In the genomic region with DNA sequence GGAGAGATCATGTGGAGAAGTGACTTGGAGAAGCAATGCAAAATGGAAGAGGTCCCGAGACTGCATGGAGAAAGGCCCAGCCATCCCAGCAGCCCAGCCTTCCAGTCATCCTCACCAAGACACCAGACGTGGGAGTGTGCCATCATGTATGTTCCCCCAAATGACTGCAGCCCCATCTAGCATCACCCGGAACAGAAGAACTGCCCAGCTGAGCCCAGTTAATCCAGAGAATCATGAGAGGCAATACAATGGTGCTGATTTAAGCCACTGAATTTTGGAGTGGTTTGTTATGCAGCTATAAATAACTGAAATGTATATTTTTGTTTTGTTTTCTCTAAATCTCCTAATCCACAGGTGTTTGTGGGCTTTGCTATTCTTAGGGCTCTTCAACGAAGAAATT, we compare ENCODE assay signal across 23 cellular contexts.
"Had no signal": no experiment of that assay in that cellular context is flagged by ENCODE, and none has a peak within 500 bp of the region (broad histone marks: within the 10 kb centered on the region; RNA-seq: fewer than 3 reads in every experiment).

No MANE protein-coding gene starts in this region.

- H3K36me3 ChIP-seq: gastrocnemius medialis, heart left ventricle, suprapubic skin, transverse colon, vagina had no signal

- H3K27ac ChIP-seq: dorsolateral prefrontal cortex, gastrocnemius medialis, heart left ventricle, hepatocyte, parathyroid adenoma, suprapubic skin, transverse colon, vagina had no signal

- H3K4me3 ChIP-seq: dorsolateral prefrontal cortex, gastrocnemius medialis, heart left ventricle, hepatocyte, mucosa of descending colon, smooth muscle cell, suprapubic skin, transverse colon, vagina had no signal

- H3K4me1 ChIP-seq: gastrocnemius medialis, parathyroid adenoma, transverse colon, vagina had no signal

- H3K4me2 ChIP-seq: hepatocyte, smooth muscle cell had no signal

- H2AFZ ChIP-seq: hepatocyte, parathyroid adenoma had no signal

- H3K9ac ChIP-seq: parathyroid adenoma had no signal

- H3K79me2 ChIP-seq: hepatocyte, parathyroid adenoma had no signal

- H3K9me3 ChIP-seq: gastrocnemius medialis, mucosa of descending colon, suprapubic skin, transverse colon, vagina had no signal

- DNase-seq: dorsolateral prefrontal cortex; effector CD4-positive, alpha-beta T cell; gastrocnemius medialis; heart left ventricle; kidney; mesenchymal stem cell; mucosa of descending colon; naive B cell; stimulated activated CD4-positive, alpha-beta T cell treated with anti-CD3 and anti-CD28 coated beads, Interleukin-12 subunit alpha, Interleukin-12 subunit beta, amount 100 ng/mL, for 4 hours; stimulated activated CD4-positive, alpha-beta T cell treated with anti-CD3 and anti-CD28 coated beads, Interleukin-1b, Interleukin-23, amount 100 ng/mL, for 48 hours; stimulated activated CD4-positive, alpha-beta T cell treated with anti-CD3 and anti-CD28 coated beads, Interleukin-4, amount 100 ng/mL, for 1 hour; stimulated activated CD8-positive, alpha-beta memory T cell treated with anti-CD3 and anti-CD28 coated beads, Interleukin-4, amount 100 ng/mL, for 48 hours; stimulated activated naive CD4-positive, alpha-beta T cell; stimulated activated naive CD8-positive, alpha-beta T cell treated with anti-CD3 and anti-CD28 coated beads, Interleukin-15, amount 100 ng/mL, for 72 hours; transverse colon had no signal

- H3K27me3 ChIP-seq: dorsolateral prefrontal cortex, gastrocnemius medialis, heart left ventricle, hepatocyte, suprapubic skin, transverse colon, vagina had no signal

- FAIRE-seq: kidney had no signal

- ATAC-seq: gastrocnemius medialis; heart left ventricle; left lobe of liver; mucosa of descending colon; natural killer cell treated with Interleukin-12 subunit alpha and Interleukin-12 subunit beta and Interleukin-15 and Interleukin-18, amount 100 ng/mL, for 72 hours; sciatic nerve; stimulated activated naive CD8-positive, alpha-beta T cell treated with anti-CD3 and anti-CD28 coated beads, Interleukin-15, amount 100 ng/mL, for 72 hours had no signal
